ENCODE assay signal across 13 cellular contexts in the genomic region with DNA sequence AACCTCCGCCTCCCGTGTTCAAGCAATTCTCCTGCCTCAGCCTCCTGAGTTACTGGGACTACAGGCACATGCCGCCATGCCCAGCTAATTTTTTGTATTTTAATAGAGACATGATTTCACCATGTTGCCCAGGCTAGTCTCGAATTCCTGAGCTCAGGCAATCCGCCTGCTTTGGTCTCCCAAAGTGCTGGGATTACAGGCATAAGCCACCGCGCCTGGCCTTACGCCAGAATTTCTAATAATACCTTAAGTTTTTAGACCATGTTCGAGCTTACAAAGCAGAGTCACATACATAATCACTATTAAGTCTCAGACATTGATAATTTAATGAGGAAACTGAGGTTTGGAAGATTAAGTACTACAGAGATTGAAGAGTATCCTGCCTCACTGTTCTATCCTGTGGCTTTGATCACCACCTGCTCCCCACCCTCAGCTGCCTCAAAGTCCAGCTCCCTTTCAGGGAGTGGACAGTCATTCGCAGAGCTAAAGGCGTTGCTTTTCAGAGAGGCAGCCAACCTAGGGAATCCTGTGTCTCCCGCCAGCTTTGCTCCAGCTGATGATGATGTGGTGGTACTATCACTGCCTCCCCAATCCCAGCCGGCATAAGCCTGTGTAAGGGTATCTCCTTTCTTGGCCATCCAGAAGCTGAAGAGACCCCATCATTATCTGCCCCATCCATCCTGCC.
"Had no signal": no experiment of that assay in that cellular context is flagged by ENCODE, and none has a peak within 500 bp of the region (broad histone marks: within the 10 kb centered on the region; RNA-seq: fewer than 3 reads in every experiment).

No MANE protein-coding gene starts in this region.

- H3K27ac ChIP-seq: colonic mucosa, heart left ventricle, left lung, prostate gland, sigmoid colon, suprapubic skin had no signal

- H3K27me3 ChIP-seq: colonic mucosa, heart left ventricle, left lung, sigmoid colon, suprapubic skin had no signal

- H3K27ac Mint-ChIP-seq: activated naive CD4-positive, alpha-beta T cell treated with anti-CD3 and anti-CD28 coated beads, Interleukin-2, amount 10 ng/mL, durations not matched to agents 7 days and 5 days; activated T-helper 2 cell treated with anti-CD3 and anti-CD28 coated beads, Interferon-gamma antibody, Interleukin-2, Interleukin-4, amounts not matched to agents 10 μg/mL and 5 μg/mL and 100 μg/mL, durations not matched to agents 14 hours and 24 hours and 36 hours had no signal

- H3K4me3 ChIP-seq: colonic mucosa, heart left ventricle, left lung, prostate gland, sigmoid colon, suprapubic skin had no signal

- H3K9me3 ChIP-seq: colonic mucosa, heart left ventricle, left lung, prostate gland, sigmoid colon, suprapubic skin had no signal

- H3K4me3 Mint-ChIP-seq: activated naive CD4-positive, alpha-beta T cell treated with anti-CD3 and anti-CD28 coated beads, Interleukin-2, amount 10 ng/mL, durations not matched to agents 7 days and 5 days had no signal

- H3K4me1 ChIP-seq: colonic mucosa, prostate gland, suprapubic skin had no signal

- H3K36me3 ChIP-seq: colonic mucosa, heart left ventricle, left lung, prostate gland, sigmoid colon, suprapubic skin had no signal

- ATAC-seq: heart left ventricle; stimulated activated naive CD8-positive, alpha-beta T cell treated with anti-CD3 and anti-CD28 coated beads, Interleukin-15, Interleukin-2, amounts not matched to agents 100 U/mL and 50 U/mL, for 24 hours had no signal

- H3K9me3 Mint-ChIP-seq: activated naive CD4-positive, alpha-beta T cell treated with anti-CD3 and anti-CD28 coated beads, Interleukin-2, amount 10 ng/mL, durations not matched to agents 7 days and 5 days; activated T-helper 2 cell treated with anti-CD3 and anti-CD28 coated beads, Interferon-gamma antibody, Interleukin-2, Interleukin-4, amounts not matched to agents 10 μg/mL and 5 μg/mL and 100 μg/mL, durations not matched to agents 14 hours and 24 hours and 36 hours had no signal

- DNase-seq: activated naive CD4-positive, alpha-beta T cell treated with anti-CD3 and anti-CD28 coated beads, Interleukin-2, amount 10 ng/mL, durations not matched to agents 7 days and 5 days; colonic mucosa; effector CD4-positive, alpha-beta T cell; heart left ventricle; left lung; mesendoderm; sigmoid colon; stimulated activated CD4-positive, alpha-beta T cell treated with anti-CD3 and anti-CD28 coated beads, Interleukin-4, amount 100 ng/mL, for 1 hour; stimulated activated CD8-positive, alpha-beta memory T cell treated with anti-CD3 and anti-CD28 coated beads, Interleukin-4, amount 100 ng/mL, for 48 hours; stimulated activated naive CD8-positive, alpha-beta T cell treated with anti-CD3 and anti-CD28 coated beads, Interleukin-15, Interleukin-2, amounts not matched to agents 100 U/mL and 50 U/mL, for 24 hours had no signal
